Comparison of ENCODE assay signal across 8 cellular contexts in genomic region chr6:16318953-16319720, GRCh38.
DNase-seq lines count a peak whose midpoint lies in the region; ATAC-seq, FAIRE-seq and TF ChIP-seq lines count a peak whose summit lies in the region.

No MANE protein-coding gene starts in this region.

- no peaks in the 10 kb centered on the region for H3K9me1 ChIP-seq in keratinocyte (ENCODE audit: control insufficient read depth, extremely low read depth, insufficient read depth, low read length)

- DNase-seq in activated T-cell treated with anti-CD3 and anti-CD28 coated beads, Interleukin-2, amount 50 U/mL, for 72 hours = no peak
- DNase-seq in activated T-cell treated with anti-CD3 and anti-CD28 coated beads, Interleukin-2, amount 50 U/mL, for 1 hour = no peak
- no peak for DNase-seq in activated T-helper 2 cell treated with anti-CD3 and anti-CD28 coated beads, Interferon-gamma antibody, Interleukin-2, Interleukin-4, amounts not matched to agents 10 μg/mL and 5 μg/mL and 100 μg/mL, durations not matched to agents 14 hours and 24 hours and 36 hours (ENCODE audit: low spot score)
- DNase-seq in keratinocyte (ENCODE audit: low read depth, low spot score) (no peak), thoracic aorta (ENCODE audit: low spot score) (no peak), AG08395 (ENCODE audit: low spot score) (no peak), SW 1271 (lab: John Stamatoyannopoulos, UW) (no peak)

- peak overlapping the region; percentile 93 for H3K27ac Mint-ChIP-seq in activated T-cell treated with anti-CD3 and anti-CD28 coated beads, Interleukin-2, amount 50 U/mL, for 72 hours
- peak overlapping the region; percentile 84 for H3K27ac Mint-ChIP-seq in activated T-helper 2 cell treated with anti-CD3 and anti-CD28 coated beads, Interferon-gamma antibody, Interleukin-2, Interleukin-4, amounts not matched to agents 10 μg/mL and 5 μg/mL and 100 μg/mL, durations not matched to agents 14 hours and 24 hours and 36 hours

- TF ChIP-seq CTCF in keratinocyte (optimal IDR thresholded peaks at IDR 0.05 in 1 of 3, IDR thresholded peaks at IDR 0.05 in 1 of 3, conservative IDR thresholded peaks at IDR 0.05 in 1 of 3; ENCODE audit: extremely low read depth in 1 of 3, insufficient read depth in 2 of 3, low read length in 3 of 3) (no peak), thoracic aorta (IDR thresholded peaks at IDR 0.05) (no peak)

- H3K4me3 ChIP-seq in keratinocyte (ENCODE audit: control insufficient read depth in 2 of 3, extremely low read depth in 1 of 3, insufficient read depth in 2 of 3, low read depth in 1 of 3, low read length in 3 of 3) = no peak overlapping the region
- no peak overlapping the region for H3K4me3 ChIP-seq in thoracic aorta

- H3K9me3 Mint-ChIP-seq in activated T-cell treated with anti-CD3 and anti-CD28 coated beads, Interleukin-2, amount 50 U/mL, for 72 hours = no peaks in the 10 kb centered on the region
- H3K9me3 Mint-ChIP-seq in activated T-helper 2 cell treated with anti-CD3 and anti-CD28 coated beads, Interferon-gamma antibody, Interleukin-2, Interleukin-4, amounts not matched to agents 10 μg/mL and 5 μg/mL and 100 μg/mL, durations not matched to agents 14 hours and 24 hours and 36 hours = no peaks in the 10 kb centered on the region

- H3K36me3 ChIP-seq in keratinocyte (ENCODE audit: control insufficient read depth in 2 of 2, extremely low read depth in 1 of 2, insufficient read depth in 2 of 2, low read length in 2 of 2) = no peaks in the 10 kb centered on the region
- H3K36me3 ChIP-seq in thoracic aorta = no peaks in the 10 kb centered on the region

- H3K79me2 ChIP-seq in keratinocyte (ENCODE audit: control insufficient read depth, insufficient read depth, low read length) = no peaks in the 10 kb centered on the region

- dilution Hi-C loops in keratinocyte (cut with MboI; ENCODE audit: extremely low pct_ligation_motif_present, low sequenced_read_pairs) = no loop called here

- H3K27ac ChIP-seq in keratinocyte (ENCODE audit: control insufficient read depth, insufficient read depth, low read length) (peak overlapping the region; percentile 58), thoracic aorta (peak overlapping the region; percentile 84 to 98)

- no peaks in the 10 kb centered on the region for H3K27me3 Mint-ChIP-seq in activated T-cell treated with anti-CD3 and anti-CD28 coated beads, Interleukin-2, amount 50 U/mL, for 72 hours (ENCODE audit: low read depth)
- no peaks in the 10 kb centered on the region for H3K27me3 Mint-ChIP-seq in activated T-helper 2 cell treated with anti-CD3 and anti-CD28 coated beads, Interferon-gamma antibody, Interleukin-2, Interleukin-4, amounts not matched to agents 10 μg/mL and 5 μg/mL and 100 μg/mL, durations not matched to agents 14 hours and 24 hours and 36 hours (ENCODE audit: low read depth)

- H3K4me3 Mint-ChIP-seq in activated T-cell treated with anti-CD3 and anti-CD28 coated beads, Interleukin-2, amount 50 U/mL, for 72 hours = peak overlapping the region; percentile 75 to 83
- peak overlapping the region; percentile 56 for H3K4me3 Mint-ChIP-seq in activated T-helper 2 cell treated with anti-CD3 and anti-CD28 coated beads, Interferon-gamma antibody, Interleukin-2, Interleukin-4, amounts not matched to agents 10 μg/mL and 5 μg/mL and 100 μg/mL, durations not matched to agents 14 hours and 24 hours and 36 hours (ENCODE audit: low read depth)

- no peaks in the 10 kb centered on the region for H4K20me1 ChIP-seq in keratinocyte (ENCODE audit: control insufficient read depth, extremely low read depth, insufficient read depth, low read length)

- peaks cover 0 to 2% of the 10 kb centered on the region in 2 donors for H3K36me3 Mint-ChIP-seq in activated T-cell treated with anti-CD3 and anti-CD28 coated beads, Interleukin-2, amount 50 U/mL, for 72 hours (ENCODE audit: insufficient read depth in 2 of 2)
- H3K36me3 Mint-ChIP-seq in activated T-helper 2 cell treated with anti-CD3 and anti-CD28 coated beads, Interferon-gamma antibody, Interleukin-2, Interleukin-4, amounts not matched to agents 10 μg/mL and 5 μg/mL and 100 μg/mL, durations not matched to agents 14 hours and 24 hours and 36 hours (ENCODE audit: low read depth) = peaks cover 17% of the 10 kb centered on the region

- FAIRE-seq in keratinocyte (lab: Jason Lieb, UNC) = no peak

- H3K4me2 ChIP-seq in keratinocyte (ENCODE audit: control insufficient read depth, extremely low read depth, insufficient read depth, low read depth, low read length) = peak overlapping the region; percentile 82

- no peaks in the 10 kb centered on the region for H3K9me3 ChIP-seq in keratinocyte (ENCODE audit: control insufficient read depth, low read depth, low read length)
- H3K9me3 ChIP-seq in thoracic aorta = no peaks in the 10 kb centered on the region

- H3K4me1 ChIP-seq in keratinocyte (ENCODE audit: control insufficient read depth, extremely low read depth, insufficient read depth, low read length) = peaks cover 42% of the 10 kb centered on the region
- peaks cover 45 to 70% of the 10 kb centered on the region in 2 donors for H3K4me1 ChIP-seq in thoracic aorta (ENCODE audit: control insufficient read depth in 1 of 2, low read depth in 2 of 2)

- H3K27me3 ChIP-seq in keratinocyte (ENCODE audit: control insufficient read depth, extremely low read depth, insufficient read depth, low read length) (no peaks in the 10 kb centered on the region), thoracic aorta (replicated peaks; ENCODE audit: insufficient read depth) (no peaks in the 10 kb centered on the region)

- peak overlapping the region; percentile 63 for H3K9ac ChIP-seq in keratinocyte (ENCODE audit: control insufficient read depth, extremely low read depth, insufficient read depth, low read length)

- peaks cover 78% of the 10 kb centered on the region for H3K4me1 Mint-ChIP-seq in activated T-cell treated with anti-CD3 and anti-CD28 coated beads, Interleukin-2, amount 50 U/mL, for 72 hours (ENCODE audit: low read depth)
- peaks cover 61% of the 10 kb centered on the region for H3K4me1 Mint-ChIP-seq in activated T-helper 2 cell treated with anti-CD3 and anti-CD28 coated beads, Interferon-gamma antibody, Interleukin-2, Interleukin-4, amounts not matched to agents 10 μg/mL and 5 μg/mL and 100 μg/mL, durations not matched to agents 14 hours and 24 hours and 36 hours (ENCODE audit: low read depth)

- no peak overlapping the region for H2AFZ ChIP-seq in keratinocyte (ENCODE audit: control insufficient read depth, low read length)

- no peak for ATAC-seq in activated T-cell treated with anti-CD3 and anti-CD28 coated beads, Interleukin-2, amount 50 U/mL, for 72 hours (replicated peaks in 1 of 2)
- ATAC-seq in thoracic aorta (ENCODE audit: insufficient number of reproducible peaks, low FRiP score, low read depth) (no peak), GM18519 (IDR thresholded peaks at IDR 0.05; ENCODE audit: low FRiP score, unreplicated experiment) (no peak)

- intact Hi-C loops in activated T-helper 2 cell treated with anti-CD3 and anti-CD28 coated beads, Interferon-gamma antibody, Interleukin-2, Interleukin-4, amounts not matched to agents 10 μg/mL and 5 μg/mL and 100 μg/mL, durations not matched to agents 14 hours and 24 hours and 36 hours (cut with micrococcal nuclease) = no loop called here
